In genomic region chr1:184828369-184828717, GRCh38 we compare ENCODE assay signal across 17 cellular contexts.
DNase-seq lines count a peak whose midpoint lies in the region; ATAC-seq and TF ChIP-seq lines count a peak whose summit lies in the region.
"Had no signal": no experiment of that assay in that cellular context is flagged by ENCODE, and none has a peak within 500 bp of the region (broad histone marks: within the 10 kb centered on the region; RNA-seq: fewer than 3 reads in every experiment).

No MANE protein-coding gene starts in this region.

- DNase-seq in NT2/D1 (ENCODE audit: low read depth, low spot score) (peak; percentile 11), coronary artery (ENCODE audit: low spot score) (no peak), tibial artery (no peak), GM19238 (ENCODE audit: insufficient read length, low spot score) (no peak), GM03348 (ENCODE audit: low spot score) (no peak), caudate nucleus (lab: John Stamatoyannopoulos, UW) (no peak)
- DNase-seq: activated CD4-positive, alpha-beta T cell treated with anti-CD3 and anti-CD28 coated beads for 36 hours; activated naive CD4-positive, alpha-beta T cell; midbrain; NCI-H2029; NCI-H510A treated with DMSO at 0.1 percent for 48 hours had no signal

- no peak for ATAC-seq in GM19452 (IDR thresholded peaks at IDR 0.05; ENCODE audit: unreplicated experiment)
- ATAC-seq: activated CD4-positive, alpha-beta T cell treated with anti-CD3 and anti-CD28 coated beads for 36 hours; GM12878 had no signal

- H3K9me3 Mint-ChIP-seq in nephron: no peaks in the 10 kb centered on the region
- H3K9me3 Mint-ChIP-seq: dendritic cell treated with granulocyte-macrophage colony-stimulating factor and Interleukin-4, amounts not matched to agents 40 ng/mL and 50 ng/mL, for 4 days had no signal

- H3K27ac ChIP-seq in coronary artery (peak overlapping the region; percentile 78 to 81), tibial artery (peak overlapping the region; percentile 73 to 81), caudate nucleus (ENCODE audit: low read depth, low read length) (no peak overlapping the region)
- H3K27ac ChIP-seq: epithelial cell of prostate had no signal

- H3K9me3 ChIP-seq in NT2/D1 (ENCODE audit: insufficient read depth, low read length): no peaks in the 10 kb centered on the region
- no peaks in the 10 kb centered on the region for H3K9me3 ChIP-seq in tibial artery

- no peaks in the 10 kb centered on the region for H3K36me3 ChIP-seq in NT2/D1 (ENCODE audit: insufficient read depth, insufficient read length, low read length)
- H3K36me3 ChIP-seq in tibial artery: peaks cover 3 to 8% (median 8%) of the 10 kb centered on the region in 3 donors

- H3K27me3 ChIP-seq in NT2/D1 (ENCODE audit: insufficient read depth, insufficient read length) (no peaks in the 10 kb centered on the region), tibial artery (no peaks in the 10 kb centered on the region)

- H3K27me3 Mint-ChIP-seq in nephron (ENCODE audit: low read depth): peaks cover 4% of the 10 kb centered on the region
- H3K27me3 Mint-ChIP-seq: activated CD4-positive, alpha-beta T cell treated with anti-CD3 and anti-CD28 coated beads for 36 hours; B cell; dendritic cell treated with granulocyte-macrophage colony-stimulating factor and Interleukin-4, amounts not matched to agents 40 ng/mL and 50 ng/mL, for 4 days had no signal

- peak overlapping the region; percentile 35 to 81 (median 43) for H3K27ac Mint-ChIP-seq in nephron
- H3K27ac Mint-ChIP-seq: activated CD4-positive, alpha-beta T cell treated with anti-CD3 and anti-CD28 coated beads for 36 hours; B cell; dendritic cell treated with granulocyte-macrophage colony-stimulating factor and Interleukin-4, amounts not matched to agents 40 ng/mL and 50 ng/mL, for 4 days had no signal

- no peak overlapping the region for H3K9ac ChIP-seq in NT2/D1 (ENCODE audit: insufficient read length, low read depth)

- H3K4me3 ChIP-seq in NT2/D1 (ENCODE audit: insufficient read length, low read depth) (no peak overlapping the region), coronary artery (no peak overlapping the region), tibial artery (no peak overlapping the region)
- H3K4me3 ChIP-seq: GM12878 had no signal

- H3K4me1 ChIP-seq in NT2/D1 (ENCODE audit: insufficient read depth, insufficient read length): peaks cover 2% of the 10 kb centered on the region
- peaks cover 0 to 74% (median 48%) of the 10 kb centered on the region in 4 donors for H3K4me1 ChIP-seq in tibial artery

- H3K36me3 Mint-ChIP-seq in nephron (ENCODE audit: low read depth): no peaks in the 10 kb centered on the region

- peaks cover 42% of the 10 kb centered on the region for H3K4me1 Mint-ChIP-seq in nephron

- no peak overlapping the region for H3K4me3 Mint-ChIP-seq in nephron
- H3K4me3 Mint-ChIP-seq: activated CD4-positive, alpha-beta T cell treated with anti-CD3 and anti-CD28 coated beads for 36 hours; B cell; dendritic cell treated with granulocyte-macrophage colony-stimulating factor and Interleukin-4, amounts not matched to agents 40 ng/mL and 50 ng/mL, for 4 days had no signal

- intact Hi-C loops in tibial artery (cut with DNase I; ENCODE audit: low total_unique reads): loop anchor here (5.0 to 10.0 kb wide), 2 partner anchors 56 to 144 kb away; partner anchors contain the start of gene NIBAN1

- TF ChIP-seq CTCF in coronary artery (IDR thresholded peaks at IDR 0.05): no peak
- TF ChIP-seq CTCF in nephron (IDR thresholded peaks at IDR 0.05; ENCODE audit: unreplicated experiment in 3 of 3): no peak
- TF ChIP-seq CTCF in tibial artery (IDR thresholded peaks at IDR 0.05): no peak
